Comparison of ENCODE assay signal across 8 cellular contexts in the genomic region with DNA sequence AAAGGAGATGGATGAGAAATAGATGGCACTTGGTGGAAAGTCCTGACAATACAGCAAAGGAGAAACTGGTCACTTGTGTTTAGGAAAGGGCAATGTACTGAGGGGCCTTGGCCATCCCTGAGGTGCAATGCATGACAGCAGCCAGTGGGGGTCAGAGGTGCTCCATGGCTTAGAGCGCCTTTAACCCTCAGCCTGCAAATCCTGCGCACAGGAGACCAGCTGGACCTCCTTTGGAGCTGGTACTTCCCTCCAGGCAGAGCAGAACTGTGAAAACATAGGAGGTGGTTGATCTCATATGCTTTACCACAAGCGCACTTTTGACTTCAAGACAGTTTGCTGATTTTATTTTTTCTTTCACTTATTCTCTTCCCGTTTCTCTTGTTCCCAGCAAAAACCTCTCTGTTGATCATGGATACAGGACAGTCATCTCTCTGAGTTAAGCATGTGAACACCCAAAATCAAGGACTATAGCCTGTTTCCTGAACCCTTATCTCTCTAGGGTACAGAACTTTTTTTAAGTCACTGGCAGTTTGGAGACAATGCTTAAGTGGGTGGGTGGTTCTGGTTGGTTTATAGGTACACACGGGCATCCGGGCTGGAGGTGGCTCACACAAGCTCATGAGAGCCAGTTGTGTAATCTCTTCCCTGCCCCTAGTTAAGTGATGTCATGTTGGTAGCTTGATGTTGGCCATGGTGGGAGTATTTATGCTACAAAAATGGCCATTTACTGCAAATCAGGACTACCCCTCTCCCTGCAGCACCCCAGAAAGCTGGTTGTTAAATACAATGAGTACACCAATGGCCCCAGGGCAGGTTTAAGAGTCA. TPM values are rescaled to one million over a fixed set of nuclear protein-coding genes. Genes with fewer than 3 reads are reported as not detected.
DNase-seq lines count a peak whose midpoint lies in the region; ATAC-seq and TF ChIP-seq lines count a peak whose summit lies in the region.

No MANE protein-coding gene starts in this region.

- POLR2A ChIA-PET in Panc1 (lab: Charles Lee): interaction anchor here (0.6 kb wide), 1 partner anchor 567 kb away, joined by 3 read pairs; no protein-coding TSS in a partner anchor

- BruUV-seq in Panc1 (replicated peaks; lab: Mats Ljungman, UMichigan): no TSS peak

- no peak for TF ChIP-seq POLR2A in esophagus squamous epithelium (IDR thresholded peaks at IDR 0.05)

- peaks cover 23% of the 10 kb centered on the region for H3K4me1 Mint-ChIP-seq in nephron

- intact Hi-C loops in Panc1 (cut with micrococcal nuclease; ENCODE audit: unreplicated experiment) (loop anchor here (1.0 to 10.0 kb wide), 2 partner anchors 194 to 568 kb away; no protein-coding TSS in a partner anchor), esophagus squamous epithelium (cut with DNase I) (loop anchor here (5.0 kb wide), 1 partner anchor 567 kb away; no protein-coding TSS in a partner anchor)

- H3K27ac Mint-ChIP-seq in nephron: peak overlapping the region; percentile 68 to 88 (median 71)

- no peaks in the 10 kb centered on the region for H3K9me3 ChIP-seq in Panc1 (ENCODE audit: control insufficient read depth, insufficient read depth, low read depth, low read length)
- no peaks in the 10 kb centered on the region for H3K9me3 ChIP-seq in esophagus squamous epithelium

- 13 to 41% methylated on average over 4 to 5 of the region's 6 CpGs for WGBS in esophagus squamous epithelium, 2 donors

- CTCF ChIA-PET in Panc1 (lab: Charles Lee): interaction anchor here (0.6 to 1.5 kb wide), 6 partner anchors 62 to 629 kb away, joined by 3 to 21 read pairs (median 3); no protein-coding TSS in a partner anchor

- TF ChIP-seq CTCF in Panc1 (IDR thresholded peaks at IDR 0.05) (peak; percentile 99), esophagus squamous epithelium (IDR thresholded peaks at IDR 0.05) (peak; percentile 88 to 99 (median 96)), nephron (IDR thresholded peaks at IDR 0.05; ENCODE audit: unreplicated experiment in 3 of 3) (peak; percentile 96 to 99 (median 97))

- H3K27ac ChIP-seq in Panc1 (ENCODE audit: low read length): peak overlapping the region; percentile 37
- H3K27ac ChIP-seq in esophagus squamous epithelium: peak overlapping the region in 2 of 4 donors; percentile 17 to 30

- H3K27me3 ChIP-seq in Panc1 (ENCODE audit: control insufficient read depth, insufficient read depth, low read length): no peaks in the 10 kb centered on the region
- no peaks in the 10 kb centered on the region for H3K27me3 ChIP-seq in esophagus squamous epithelium

- no peaks in the 10 kb centered on the region for H3K36me3 Mint-ChIP-seq in nephron (ENCODE audit: low read depth)

- ATAC-seq in GM21515 (IDR thresholded peaks at IDR 0.05; ENCODE audit: unreplicated experiment) (peak; percentile 93), Panc1 (peak; percentile 100)
- peak; percentile 97 for ATAC-seq in stimulated activated naive CD8-positive, alpha-beta T cell treated with anti-CD3 and anti-CD28 coated beads, Interleukin-15, Interleukin-2, amounts not matched to agents 100 U/mL and 50 U/mL, for 24 hours

- in situ Hi-C loops in Panc1 (cut with HindIII; ENCODE audit: low pct_unique_long_range_greater_than_20kb, low sequenced_read_pairs): no loop called here

- no peak overlapping the region for H3K4me3 ChIP-seq in Panc1 (ENCODE audit: low read depth in 2 of 2, low read length in 2 of 2)
- no peak overlapping the region for H3K4me3 ChIP-seq in esophagus squamous epithelium

- DNase-seq in DMS 273 treated with DMSO at 0.1 percent for 48 hours (lab: John Stamatoyannopoulos, UW) (peak; percentile 36), HuH-7 (ENCODE audit: low spot score) (peak; percentile 40), Panc1 (ENCODE audit: low read depth, low spot score) (peak; percentile 82), esophagus squamous epithelium (lab: John Stamatoyannopoulos, UW) (peak; percentile 26)
- DNase-seq in activated T-cell treated with anti-CD3 and anti-CD28 coated beads, Interleukin-2, amount 50 U/mL, for 1 hour: peak; percentile 81
- DNase-seq in stimulated activated naive CD8-positive, alpha-beta T cell treated with anti-CD3 and anti-CD28 coated beads, Interleukin-15, Interleukin-2, amounts not matched to agents 100 U/mL and 50 U/mL, for 24 hours: peak; percentile 76

- H3K4me1 ChIP-seq in Panc1 (ENCODE audit: control insufficient read depth, insufficient read depth, low read length) (peaks cover 5% of the 10 kb centered on the region; the same call in 1 of the 2 replicates), esophagus squamous epithelium (peaks cover 6 to 13% (median 11%) of the 10 kb centered on the region in 3 donors)

- H3K27me3 Mint-ChIP-seq in nephron (ENCODE audit: low read depth): no peaks in the 10 kb centered on the region

- H3K9me3 Mint-ChIP-seq in nephron: no peaks in the 10 kb centered on the region

- H3K36me3 ChIP-seq in Panc1 (ENCODE audit: control insufficient read depth, insufficient read depth, low read length) (no peaks in the 10 kb centered on the region), esophagus squamous epithelium (no peaks in the 10 kb centered on the region)

- H3K4me3 Mint-ChIP-seq in nephron: no peak overlapping the region

RNA-seq across cellular contexts. Expression of a gene that starts 37.6 kb away (rescaled TPM):
- total RNA-seq in Panc1 (2021; ENCODE audit: unreplicated experiment) (not detected), esophagus squamous epithelium (under 1 TPM in 1 of 4 donors, not detected in 3; 0.09 TPM)
- polyA plus RNA-seq in Panc1 (2012; ENCODE audit: insufficient read length): 0.22 TPM

Comparison
In these comparisons a context has a peak if more than half of its experiments do, and no peak if none do; other contexts are left out.
1. DNase-seq: peak in every context shown above with its lines; median percentile 82 in Panc1; 81 in activated T-cell treated with anti-CD3 and anti-CD28 coated beads, Interleukin-2, amount 50 U/mL, for 1 hour; 76 in stimulated activated naive CD8-positive, alpha-beta T cell treated with anti-CD3 and anti-CD28 coated beads, Interleukin-15, Interleukin-2, amounts not matched to agents 100 U/mL and 50 U/mL, for 24 hours; 40 in HuH-7; 36 in DMS 273 treated with DMSO at 0.1 percent for 48 hours; 26 in esophagus squamous epithelium.